In genomic region chr11:67079065-67079464, GRCh38 we compare ENCODE assay signal across 19 cellular contexts. TPM values are rescaled to one million over a fixed set of nuclear protein-coding genes. Genes with fewer than 3 reads are reported as not detected.
DNase-seq lines count a peak whose midpoint lies in the region; FAIRE-seq and TF ChIP-seq lines count a peak whose summit lies in the region.
"Had no signal": no experiment of that assay in that cellular context is flagged by ENCODE, and none has a peak within 500 bp of the region (broad histone marks: within the 10 kb centered on the region; RNA-seq: fewer than 3 reads in every experiment).

No MANE protein-coding gene starts in this region.

- no peak overlapping the region for H2AFZ ChIP-seq in astrocyte (ENCODE audit: low read depth, low read length)

- CTCF ChIA-PET in HEK293 (lab: Yijun Ruan, JAX), result interaction anchor here (0.7 to 1.3 kb wide), 3 partner anchors 16 to 91 kb away, joined by 3 to 5 read pairs (median 3); no protein-coding TSS in a partner anchor

- H3K27ac ChIP-seq in HEK293 (ENCODE audit: extremely low read depth, low read depth, low read length) (no peak overlapping the region), astrocyte (ENCODE audit: low read depth, low read length) (no peak overlapping the region)
- H3K27ac ChIP-seq: adrenal gland, psoas muscle had no signal

- H3K9me3 ChIP-seq in HEK293 (ENCODE audit: control insufficient read depth, insufficient read depth, low read depth, low read length) (no peaks in the 10 kb centered on the region), astrocyte (ENCODE audit: insufficient read depth, low read depth, low read length) (no peaks in the 10 kb centered on the region)
- H3K9me3 ChIP-seq: adrenal gland, psoas muscle had no signal

- peaks cover 2% of the 10 kb centered on the region for H3K27me3 Mint-ChIP-seq in astrocyte (ENCODE audit: low read depth, unreplicated experiment)

- H3K4me3 ChIP-seq in GM12865 (ENCODE audit: low read depth, low read length), result no peak overlapping the region
- H3K4me3 ChIP-seq in HEK293 (ENCODE audit: low read depth, low read length), result no peak overlapping the region
- no peak overlapping the region for H3K4me3 ChIP-seq in astrocyte (ENCODE audit: insufficient read depth, low read depth, low read length)
- H3K4me3 ChIP-seq: adrenal gland, psoas muscle had no signal

- H3K9ac ChIP-seq in astrocyte (ENCODE audit: low read length), result no peak overlapping the region

- no peak overlapping the region for H3K4me2 ChIP-seq in astrocyte (ENCODE audit: low read length)

- H3K4me1 ChIP-seq in HEK293 (ENCODE audit: control insufficient read depth, insufficient read depth, low read length) (no peaks in the 10 kb centered on the region), astrocyte (ENCODE audit: insufficient read depth, low read length) (peaks cover 4% of the 10 kb centered on the region)

- no peaks in the 10 kb centered on the region for H3K9me3 Mint-ChIP-seq in astrocyte (ENCODE audit: unreplicated experiment)
- H3K9me3 Mint-ChIP-seq: nephron progenitor cell had no signal

- peaks cover 2% of the 10 kb centered on the region for H3K36me3 Mint-ChIP-seq in astrocyte (ENCODE audit: low read depth, unreplicated experiment)

- no peaks in the 10 kb centered on the region for H3K27me3 ChIP-seq in astrocyte (ENCODE audit: insufficient read depth, low read length)
- H3K27me3 ChIP-seq: adrenal gland had no signal

- H3K27ac Mint-ChIP-seq in astrocyte (ENCODE audit: unreplicated experiment), result peak overlapping the region; percentile 47
- H3K27ac Mint-ChIP-seq: nephron progenitor cell had no signal

- peaks cover 5% of the 10 kb centered on the region for H3K4me1 Mint-ChIP-seq in astrocyte (ENCODE audit: low read depth, unreplicated experiment)

- no peak overlapping the region for H3K4me3 Mint-ChIP-seq in astrocyte (ENCODE audit: unreplicated experiment)
- H3K4me3 Mint-ChIP-seq: nephron progenitor cell had no signal

- H3K36me3 ChIP-seq in HEK293 (ENCODE audit: control insufficient read depth in 2 of 2, insufficient read depth in 1 of 2, low read length in 2 of 2), result no peaks in the 10 kb centered on the region
- H3K36me3 ChIP-seq in astrocyte (ENCODE audit: insufficient read depth, low read length), result no peaks in the 10 kb centered on the region
- H3K36me3 ChIP-seq: adrenal gland had no signal

- DNase-seq in GM12865 (ENCODE audit: low read depth), result peak; percentile 78
- no peak for DNase-seq in astrocyte (ENCODE audit: low read depth)
- DNase-seq in retina, result peak; percentile 42
- DNase-seq in superior temporal gyrus (ENCODE audit: extremely low spot score), result no peak
- DNase-seq in HuH-7.5 (ENCODE audit: low spot score), result no peak
- DNase-seq in epidermal melanocyte (ENCODE audit: insufficient read length, low spot score), result no peak
- DNase-seq: adrenal gland; AML-193; Karpas-422; mesendoderm; NCI-H1092 treated with DMSO at 0.1 percent for 48 hours; NCI-H2081; NCI-H510A; NK-92 treated with Interleukin-12 subunit alpha and Interleukin-12 subunit beta, amount 100 ng/mL, for 24 hours; psoas muscle had no signal

- H4K20me1 ChIP-seq in astrocyte (ENCODE audit: insufficient read depth, low read length), result no peaks in the 10 kb centered on the region

- H3K79me2 ChIP-seq in astrocyte (ENCODE audit: insufficient read depth, low read length), result no peaks in the 10 kb centered on the region

- TF ChIP-seq CTCF in GM12865 (IDR thresholded peaks at IDR 0.05; ENCODE audit: insufficient read depth, low read depth, low read length, missing control alignments) (no peak), HEK293 (tag by site-specific recombination; IDR thresholded peaks at IDR 0.05) (no peak), astrocyte (IDR thresholded peaks at IDR 0.05; ENCODE audit: insufficient read depth, low read depth, low read length) (no peak)

- no peak for FAIRE-seq in astrocyte (lab: Jason Lieb, UNC)
- FAIRE-seq: TTC549 had no signal

- POLR2A ChIA-PET in HEK293 (lab: Yijun Ruan, JAX), result interaction anchor here (0.6 kb wide), 1 partner anchor 90 kb away, joined by 4 read pairs; no protein-coding TSS in a partner anchor

TF ChIP-seq in HEK293, 187 proteins besides CTCF, POLR2A, EP300 and RAD21:
- TF ChIP-seq, protein P1, sequence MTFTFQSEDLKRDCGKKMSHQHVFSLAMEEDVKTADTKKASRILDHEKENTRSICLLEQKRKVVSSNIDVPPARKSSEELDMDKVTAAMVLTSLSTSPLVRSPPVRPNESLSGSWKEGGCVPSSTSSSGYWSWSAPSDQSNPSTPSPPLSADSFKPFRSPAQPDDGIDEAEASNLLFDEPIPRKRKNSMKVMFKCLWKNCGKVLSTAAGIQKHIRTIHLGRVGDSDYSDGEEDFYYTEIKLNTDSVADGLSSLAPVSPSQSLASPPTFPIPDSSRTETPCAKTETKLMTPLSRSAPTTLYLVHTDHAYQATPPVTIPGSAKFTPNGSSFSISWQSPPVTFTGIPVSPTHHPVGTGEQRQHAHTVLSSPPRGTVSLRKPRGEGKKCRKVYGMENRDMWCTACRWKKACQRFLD (tag by site-specific recombination; IDR thresholded peaks at IDR 0.05), result no peak
- TF ChIP-seq TSHZ1 (tag by site-specific recombination; IDR thresholded peaks at IDR 0.05; ENCODE audit: borderline replicate concordance) (no peak), ZNF423 (tag by site-specific recombination; IDR thresholded peaks at IDR 0.05) (no peak), ZFHX2 (tag by site-specific recombination; conservative IDR thresholded peaks at IDR 0.05) (0 out of 2 replicates have a peak, but pooled peaks have one; percentile 0)

RNA-seq across cellular contexts. Expression of gene RHOD, which starts 22.4 kb away (rescaled TPM):
- 29.8 and 30.4 TPM in 2 replicates for total RNA-seq in astrocyte
- total RNA-seq: Daoy had no signal

RNA-seq across cellular contexts. Expression of gene KDM2A, which starts 40.0 kb away (rescaled TPM):
- 65.2 and 70.4 TPM in 2 replicates for total RNA-seq in astrocyte

RNA-seq across cellular contexts. Expression of gene SYT12, which starts 56.1 kb away (rescaled TPM):
- 0.34 and 0.62 TPM in 2 replicates for total RNA-seq in astrocyte

Comparison
In these comparisons a context has a peak if more than half of its experiments do, and no peak if none do; other contexts are left out.
1. DNase-seq: peak in GM12865 (single experiment) and retina (single experiment); none in astrocyte (single experiment), superior temporal gyrus (single experiment), HuH-7.5 (single experiment) and epidermal melanocyte (single experiment).